In the genomic region with DNA sequence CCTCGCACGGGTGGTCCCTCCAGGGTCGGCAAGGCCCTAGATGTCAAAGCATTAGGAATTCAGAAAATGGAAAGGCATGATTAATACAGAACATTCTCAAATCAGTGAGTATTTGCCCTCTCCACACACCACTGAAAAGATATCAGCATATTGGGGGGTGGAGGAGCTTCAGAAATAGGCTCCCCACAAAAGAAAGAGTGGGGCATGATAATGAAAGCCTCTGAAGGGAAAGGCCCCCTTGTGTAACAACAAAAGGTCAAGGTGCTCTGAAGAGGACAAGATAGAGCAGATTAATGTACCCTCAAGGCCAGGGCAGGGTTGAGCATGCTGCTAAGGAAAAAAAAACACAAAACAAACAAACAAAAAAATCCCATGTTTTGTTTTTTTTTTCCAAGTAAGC, we compare ENCODE assay signal across 19 cellular contexts. TPM values are rescaled to one million over a fixed set of nuclear protein-coding genes. Genes with fewer than 3 reads are reported as not detected.
A peak's percentile ranks its signal among the peaks of the same experiment; 100 is the strongest.
DNase-seq lines count a peak whose midpoint lies in the region; ATAC-seq lines count a peak whose summit lies in the region.
"Had no signal": no experiment of that assay in that cellular context is flagged by ENCODE, and none has a peak within 500 bp of the region (broad histone marks: within the 10 kb centered on the region; RNA-seq: fewer than 3 reads in every experiment).

No MANE protein-coding gene starts in this region.

- peaks cover 16% of the 10 kb centered on the region for H3K79me1 ChIP-seq in mesenchymal stem cell (replicated peaks; ENCODE audit: low read length, poor library complexity, severe bottlenecking)

- no peak overlapping the region for H3K23ac ChIP-seq in mesenchymal stem cell (ENCODE audit: low read length in 2 of 2)

- H3K36me3 Mint-ChIP-seq in activated T-cell treated with anti-CD3 and anti-CD28 coated beads, Interleukin-2, amount 50 U/mL, for 24 hours (ENCODE audit: low read depth), result peaks cover 70% of the 10 kb centered on the region
- H3K36me3 Mint-ChIP-seq in activated naive CD8-positive, alpha-beta T cell, result peaks cover 17% of the 10 kb centered on the region

- H3K4me2 ChIP-seq in mesenchymal stem cell (ENCODE audit: low read length, poor library complexity, severe bottlenecking), result no peak overlapping the region
- H3K4me2 ChIP-seq: PC-9 had no signal

- H2BK12ac ChIP-seq in mesenchymal stem cell (ENCODE audit: low read length in 2 of 2), result no peak overlapping the region

- no peak for DNase-seq in activated T-cell treated with anti-CD3 and anti-CD28 coated beads, Interleukin-2, amount 50 U/mL, for 24 hours
- no peak for DNase-seq in activated T-cell treated with anti-CD3 and anti-CD28 coated beads, Interleukin-2, amount 50 U/mL, for 1 hour
- no peak for DNase-seq in mesenchymal stem cell
- no peak for DNase-seq in stimulated activated naive CD8-positive, alpha-beta T cell treated with anti-CD3 and anti-CD28 coated beads, Interleukin-15, amount 100 ng/mL, for 72 hours
- DNase-seq in NK-92 treated with Interleukin-12 subunit alpha and Interleukin-12 subunit beta, amount 100 ng/mL, for 24 hours (lab: John Stamatoyannopoulos, UW), result no peak
- no peak for DNase-seq in GM19238 (ENCODE audit: insufficient read length, low spot score)
- no peak for DNase-seq in T1000 (lab: John Stamatoyannopoulos, UW)
- DNase-seq: activated CD8-positive, alpha-beta memory T cell treated with anti-CD3 and anti-CD28 coated beads for 24 hours; activated gamma-delta T cell; body of pancreas; CD8-positive, alpha-beta T cell; DMS79; hippocampal formation; MM.1S; NCI-H1930; ovary; PC-9; stimulated activated naive CD4-positive, alpha-beta T cell had no signal

- no peaks in the 10 kb centered on the region for H3K27me3 Mint-ChIP-seq in activated T-cell treated with anti-CD3 and anti-CD28 coated beads, Interleukin-2, amount 50 U/mL, for 24 hours
- H3K27me3 Mint-ChIP-seq in activated naive CD8-positive, alpha-beta T cell, result no peaks in the 10 kb centered on the region
- H3K27me3 Mint-ChIP-seq in stimulated activated naive CD8-positive, alpha-beta T cell treated with anti-CD3 and anti-CD28 coated beads, Interleukin-15, amount 100 ng/mL, for 72 hours, result no peaks in the 10 kb centered on the region

- H4K8ac ChIP-seq in mesenchymal stem cell (ENCODE audit: low read length), result no peak overlapping the region

- peak; percentile 68 for ATAC-seq in stimulated activated naive CD8-positive, alpha-beta T cell treated with anti-CD3 and anti-CD28 coated beads, Interleukin-15, amount 100 ng/mL, for 72 hours
- ATAC-seq: CD8-positive, alpha-beta T cell had no signal

- H3K4me3 ChIP-seq in mesenchymal stem cell (ENCODE audit: insufficient read depth in 1 of 2, low read depth in 1 of 2, low read length in 2 of 2), result peak overlapping the region in 1 of 2 experiments; percentile 15
- H3K4me3 ChIP-seq: body of pancreas, ovary, PC-9 had no signal

- H3K4me1 ChIP-seq in mesenchymal stem cell (ENCODE audit: control insufficient read depth, insufficient read depth, low read depth, low read length), result peaks cover 10% of the 10 kb centered on the region
- H3K4me1 ChIP-seq: body of pancreas had no signal

- H2AFZ ChIP-seq in mesenchymal stem cell (ENCODE audit: low read depth, low read length), result no peak overlapping the region
- H2AFZ ChIP-seq: PC-9 had no signal

- H3K4me3 Mint-ChIP-seq in activated T-cell treated with anti-CD3 and anti-CD28 coated beads, Interleukin-2, amount 50 U/mL, for 24 hours, result no peak overlapping the region
- H3K4me3 Mint-ChIP-seq in activated naive CD8-positive, alpha-beta T cell, result no peak overlapping the region
- H3K4me3 Mint-ChIP-seq in stimulated activated naive CD8-positive, alpha-beta T cell treated with anti-CD3 and anti-CD28 coated beads, Interleukin-15, amount 100 ng/mL, for 72 hours, result peak overlapping the region; percentile 23 to 37
- H3K4me3 Mint-ChIP-seq: CD8-positive, alpha-beta T cell had no signal

- H3K4me1 Mint-ChIP-seq in activated T-cell treated with anti-CD3 and anti-CD28 coated beads, Interleukin-2, amount 50 U/mL, for 24 hours (ENCODE audit: low read depth), result peaks cover 25% of the 10 kb centered on the region
- H3K4me1 Mint-ChIP-seq in activated naive CD8-positive, alpha-beta T cell (ENCODE audit: low read depth), result peaks cover 6% of the 10 kb centered on the region
- H3K4me1 Mint-ChIP-seq in stimulated activated naive CD8-positive, alpha-beta T cell treated with anti-CD3 and anti-CD28 coated beads, Interleukin-15, amount 100 ng/mL, for 72 hours, result peaks cover 36% of the 10 kb centered on the region

- H3K27ac Mint-ChIP-seq in activated T-cell treated with anti-CD3 and anti-CD28 coated beads, Interleukin-2, amount 50 U/mL, for 24 hours, result peak overlapping the region; percentile 92
- H3K27ac Mint-ChIP-seq in activated naive CD8-positive, alpha-beta T cell, result peak overlapping the region; percentile 4
- H3K27ac Mint-ChIP-seq in stimulated activated naive CD8-positive, alpha-beta T cell treated with anti-CD3 and anti-CD28 coated beads, Interleukin-15, amount 100 ng/mL, for 72 hours, result peak overlapping the region; percentile 93 to 94
- H3K27ac Mint-ChIP-seq: CD8-positive, alpha-beta T cell had no signal

- no peak overlapping the region for H2BK120ac ChIP-seq in mesenchymal stem cell (ENCODE audit: low read depth, low read length)

- H3K27me3 ChIP-seq in mesenchymal stem cell (ENCODE audit: control insufficient read depth in 1 of 2, insufficient read depth in 1 of 2, low read length in 2 of 2), result no peaks in the 10 kb centered on the region
- H3K27me3 ChIP-seq: body of pancreas, ovary had no signal

- H4K91ac ChIP-seq in mesenchymal stem cell (ENCODE audit: low read length), result no peak overlapping the region

- peaks cover 26 to 52% of the 10 kb centered on the region in 2 experiments for H3K36me3 ChIP-seq in mesenchymal stem cell (ENCODE audit: control insufficient read depth in 1 of 2, insufficient read depth in 2 of 2, low read depth in 1 of 2, low read length in 2 of 2)
- H3K36me3 ChIP-seq: ovary had no signal

- H3K27ac ChIP-seq in mesenchymal stem cell (ENCODE audit: low read length, poor library complexity, severe bottlenecking), result peak overlapping the region; percentile 76
- H3K27ac ChIP-seq: body of pancreas, ovary, PC-9 had no signal

- H2AK5ac ChIP-seq in mesenchymal stem cell (ENCODE audit: low read length, severe bottlenecking), result peak overlapping the region; percentile 8

- H3K9me3 ChIP-seq in mesenchymal stem cell (ENCODE audit: control insufficient read depth, low read length), result no peaks in the 10 kb centered on the region
- H3K9me3 ChIP-seq: body of pancreas, ovary had no signal

- H3K4ac ChIP-seq in mesenchymal stem cell (ENCODE audit: low read depth in 1 of 2, low read length in 2 of 2), result no peak overlapping the region

- peak overlapping the region; percentile 87 for H3K9ac ChIP-seq in mesenchymal stem cell (ENCODE audit: low read length)

- H3K18ac ChIP-seq in mesenchymal stem cell (ENCODE audit: low read depth in 1 of 2, low read length in 2 of 2), result no peak overlapping the region

- H3K14ac ChIP-seq in mesenchymal stem cell (ENCODE audit: low read length in 2 of 2), result no peak overlapping the region

- H2BK15ac ChIP-seq in mesenchymal stem cell (ENCODE audit: low read depth, poor library complexity, severe bottlenecking), result no peak overlapping the region

- H3K9me3 Mint-ChIP-seq in activated T-cell treated with anti-CD3 and anti-CD28 coated beads, Interleukin-2, amount 50 U/mL, for 24 hours, result no peaks in the 10 kb centered on the region
- H3K9me3 Mint-ChIP-seq in activated naive CD8-positive, alpha-beta T cell (ENCODE audit: low read depth), result no peaks in the 10 kb centered on the region
- peaks cover 7 to 11% of the 10 kb centered on the region in 2 donors for H3K9me3 Mint-ChIP-seq in stimulated activated naive CD8-positive, alpha-beta T cell treated with anti-CD3 and anti-CD28 coated beads, Interleukin-15, amount 100 ng/mL, for 72 hours
- H3K9me3 Mint-ChIP-seq: CD8-positive, alpha-beta T cell had no signal

- no CpG with 5 or more reads among the region's 3 CpGs for WGBS in mesenchymal stem cell

- H2BK5ac ChIP-seq in mesenchymal stem cell (ENCODE audit: low read depth, low read length, poor library complexity, severe bottlenecking), result no peak overlapping the region

RNA-seq across cellular contexts. Expression of a gene that starts 27.2 kb away (rescaled TPM):
- 2.3 TPM for polyA plus RNA-seq in mesenchymal stem cell (2013, experiment 1 of 2)
- polyA plus RNA-seq in mesenchymal stem cell (2013, experiment 2 of 2), result 2.2 TPM

Comparison
In these comparisons a context has a peak if more than half of its experiments do, and no peak if none do; other contexts are left out.
1. H3K27ac Mint-ChIP-seq: peak in every context shown above with its lines; median percentile 94 in stimulated activated naive CD8-positive, alpha-beta T cell treated with anti-CD3 and anti-CD28 coated beads, Interleukin-15, amount 100 ng/mL, for 72 hours; 92 in activated T-cell treated with anti-CD3 and anti-CD28 coated beads, Interleukin-2, amount 50 U/mL, for 24 hours; 4 in activated naive CD8-positive, alpha-beta T cell.
2. H3K4me3 Mint-ChIP-seq: peak in stimulated activated naive CD8-positive, alpha-beta T cell treated with anti-CD3 and anti-CD28 coated beads, Interleukin-15, amount 100 ng/mL, for 72 hours (2 of 2); none in activated T-cell treated with anti-CD3 and anti-CD28 coated beads, Interleukin-2, amount 50 U/mL, for 24 hours (single experiment) and activated naive CD8-positive, alpha-beta T cell (single experiment).